11 cellular contexts compared by ENCODE assay signal in the genomic region with DNA sequence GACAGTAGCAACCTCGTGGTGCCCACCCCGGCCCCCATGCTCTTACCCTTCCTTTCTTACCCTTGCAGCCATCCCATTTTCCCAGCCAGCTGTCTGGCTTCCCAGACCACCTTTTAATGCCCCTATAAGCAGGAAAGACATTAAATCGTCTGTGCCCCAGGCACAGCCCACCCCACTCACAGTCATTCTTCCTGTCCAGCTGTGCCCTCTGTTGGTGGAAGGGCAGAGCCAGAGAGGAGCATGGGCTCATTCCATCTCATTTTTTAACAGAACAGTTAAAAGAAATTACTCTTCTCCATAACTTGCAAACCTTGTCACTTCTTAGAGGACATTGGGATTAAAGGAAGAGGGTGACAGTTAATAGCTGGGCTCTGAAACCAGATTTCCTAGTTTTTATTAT.
DNase-seq lines count a peak whose midpoint lies in the region; ATAC-seq and TF ChIP-seq lines count a peak whose summit lies in the region.
"Had no signal": no experiment of that assay in that cellular context is flagged by ENCODE, and none has a peak within 500 bp of the region (broad histone marks: within the 10 kb centered on the region; RNA-seq: fewer than 3 reads in every experiment).

No MANE protein-coding gene starts in this region.

- no peaks in the 10 kb centered on the region for H3K9me3 ChIP-seq in SJCRH30 (replicated peaks)

- DNase-seq in AG04449 (ENCODE audit: low read depth, low spot score): no peak
- no peak for DNase-seq in GM06990 (ENCODE audit: extremely low read depth, insufficient read length)
- DNase-seq in SJCRH30: peak; percentile 39 to 63
- no peak for DNase-seq in foreskin fibroblast
- DNase-seq in putamen (ENCODE audit: low spot score): no peak
- DNase-seq in NCI-H345 treated with DMSO at 0.1 percent for 48 hours (lab: John Stamatoyannopoulos, UW; ENCODE audit: unreplicated experiment): no peak
- DNase-seq: NCI-H1417, OCI-M1 had no signal

- H3K4me3 ChIP-seq in AG04449 (ENCODE audit: low read depth, low read length) (no peak overlapping the region), GM06990 (replicated peaks; ENCODE audit: low read depth, low read length) (no peak overlapping the region), SJCRH30 (no peak overlapping the region), foreskin fibroblast (ENCODE audit: low read depth in 1 of 2, low read length in 2 of 2) (no peak overlapping the region)

- H3K4me1 ChIP-seq in SJCRH30: no peaks in the 10 kb centered on the region

- no peak overlapping the region for H3K27ac ChIP-seq in SJCRH30
- H3K27ac ChIP-seq: HL-60 had no signal

- ATAC-seq in HG02981 (IDR thresholded peaks at IDR 0.05; ENCODE audit: unreplicated experiment): no peak
- no peak for ATAC-seq in HG02763 (IDR thresholded peaks at IDR 0.05; ENCODE audit: unreplicated experiment)

- H3K36me3 ChIP-seq in GM06990 (ENCODE audit: control insufficient read depth, insufficient read depth, low read length) (no peaks in the 10 kb centered on the region; the same call in 1 of the 2 replicates), SJCRH30 (no peaks in the 10 kb centered on the region)

- peak; percentile 59 for TF ChIP-seq CTCF in AG04449 (IDR thresholded peaks at IDR 0.05; ENCODE audit: insufficient read depth, low read length, missing control alignments)
- peak; percentile 31 for TF ChIP-seq CTCF in GM06990 (IDR thresholded peaks at IDR 0.05; ENCODE audit: insufficient read depth, low read length, poor library complexity, severe bottlenecking)
- TF ChIP-seq CTCF in foreskin fibroblast (IDR thresholded peaks at IDR 0.05; ENCODE audit: low read depth, low read length): peak; percentile 33

- CTCF ChIA-PET in AG04449 (lab: Yijun Ruan, JAX): interaction anchor here (1.2 to 3.1 kb wide), 7 partner anchors 9 to 781 kb away, joined by 3 to 15 read pairs (median 3); no protein-coding TSS in a partner anchor

- H3K27me3 ChIP-seq in GM06990 (replicated peaks; ENCODE audit: control insufficient read depth, insufficient read depth, low read length) (no peaks in the 10 kb centered on the region), SJCRH30 (no peaks in the 10 kb centered on the region)

- POLR2A ChIA-PET in AG04449 (lab: Yijun Ruan, JAX): no interaction called here

Comparison
In these comparisons a context has a peak if more than half of its experiments do, and no peak if none do; other contexts are left out.
1. DNase-seq: peak in SJCRH30 (2 of 2); none in AG04449 (single experiment), GM06990 (single experiment), foreskin fibroblast (0 of 2), putamen (single experiment) and NCI-H345 treated with DMSO at 0.1 percent for 48 hours (single experiment).
2. Peak in every context shown above with its lines, with median percentiles within 50 percentile points of each other: CTCF ChIP-seq.